Comparison of ENCODE assay signal across 3 cellular contexts in genomic region chr7:36716802-36717201, GRCh38. TPM values are rescaled to one million over a fixed set of nuclear protein-coding genes. Genes with fewer than 3 reads are reported as not detected.
"Had no signal": no experiment of that assay in that cellular context is flagged by ENCODE, and none has a peak within 500 bp of the region (broad histone marks: within the 10 kb centered on the region; RNA-seq: fewer than 3 reads in every experiment).

No MANE protein-coding gene starts in this region.

RNA-seq across cellular contexts. Expression of gene AOAH, which starts 7.5 kb away (rescaled TPM):
- total RNA-seq: lung microvascular endothelial cell, myocyte, osteocyte had no signal
